9 cellular contexts compared by ENCODE assay signal in the genomic region with DNA sequence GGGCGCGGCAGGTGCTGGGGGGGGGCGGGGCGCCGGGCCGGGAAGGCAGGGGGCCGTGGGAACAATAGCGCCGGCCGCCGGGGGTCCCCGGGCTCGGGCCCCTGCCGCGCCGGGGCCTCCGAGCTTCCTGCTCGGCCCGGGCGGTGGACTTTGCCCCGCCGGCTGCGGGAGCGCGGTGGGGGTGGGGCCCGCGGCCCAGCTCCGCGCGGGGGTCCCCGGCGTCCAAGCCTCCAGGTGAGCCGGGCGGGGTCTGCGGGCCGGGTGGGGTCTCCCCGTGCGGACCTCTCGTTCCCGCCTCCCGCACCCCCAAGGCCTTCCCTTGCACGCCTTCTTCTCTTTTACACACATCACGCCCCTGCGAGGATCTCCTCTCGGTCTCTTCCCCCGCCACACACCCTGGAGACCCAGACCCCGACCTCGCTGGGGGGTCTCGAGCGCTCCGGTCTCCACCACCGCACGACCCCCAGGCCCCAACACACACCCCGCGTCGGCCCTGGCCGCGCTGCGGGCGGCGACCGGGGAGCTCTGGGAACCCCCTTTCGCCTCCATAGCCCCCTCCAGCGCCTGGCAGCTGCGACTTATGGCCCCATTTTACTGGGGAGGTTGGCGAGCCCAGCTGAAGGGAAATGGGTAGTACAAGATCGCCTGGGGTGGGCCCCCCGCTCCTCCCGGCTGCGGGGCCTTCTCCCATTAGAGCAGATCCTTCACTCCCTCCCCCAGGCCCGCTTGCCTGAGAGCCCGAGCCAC. TPM values are rescaled to one million over a fixed set of nuclear protein-coding genes. Genes with fewer than 3 reads are reported as not detected.
DNase-seq lines count a peak whose midpoint lies in the region; ATAC-seq and TF ChIP-seq lines count a peak whose summit lies in the region.
"Had no signal": no experiment of that assay in that cellular context is flagged by ENCODE, and none has a peak within 500 bp of the region (broad histone marks: within the 10 kb centered on the region; RNA-seq: fewer than 3 reads in every experiment).

No MANE protein-coding gene starts in this region.

- H3K9ac ChIP-seq in HUES6 (ENCODE audit: low read length), result peak overlapping the region; percentile 55
- peak overlapping the region; percentile 57 to 66 for H3K9ac ChIP-seq in duodenal mucosa (ENCODE audit: low read depth in 1 of 2, low read length in 2 of 2)

- H3K4me3 ChIP-seq in DOHH2 (ENCODE audit: low read length) (peak overlapping the region; percentile 53), HUES6 (ENCODE audit: low read depth, low read length) (peak overlapping the region; percentile 68), duodenal mucosa (ENCODE audit: low read depth in 1 of 2, low read length in 2 of 2) (peak overlapping the region; percentile 71), neuron (ENCODE audit: low read length) (peak overlapping the region; percentile 56)

- ATAC-seq in sciatic nerve, result no peak
- no peak for ATAC-seq in HG02938 (IDR thresholded peaks at IDR 0.05; ENCODE audit: unreplicated experiment)

- H3K9me3 ChIP-seq in DOHH2 (ENCODE audit: control insufficient read depth, insufficient read depth, low read length), result no peaks in the 10 kb centered on the region
- H3K9me3 ChIP-seq in HUES6 (ENCODE audit: control insufficient read depth, insufficient read depth, low read depth, low read length), result no peaks in the 10 kb centered on the region
- no peaks in the 10 kb centered on the region for H3K9me3 ChIP-seq in duodenal mucosa (ENCODE audit: control insufficient read depth in 1 of 2, low read length in 2 of 2)
- H3K9me3 ChIP-seq in neuron (ENCODE audit: low read length), result no peaks in the 10 kb centered on the region

- H3K36me3 ChIP-seq in DOHH2 (ENCODE audit: control insufficient read depth, low read length) (no peaks in the 10 kb centered on the region), HUES6 (ENCODE audit: control insufficient read depth, insufficient read depth, low read length) (no peaks in the 10 kb centered on the region), duodenal mucosa (ENCODE audit: control insufficient read depth in 1 of 2, insufficient read depth in 2 of 2, low read length in 2 of 2) (no peaks in the 10 kb centered on the region), neuron (ENCODE audit: insufficient read depth, low read length) (no peaks in the 10 kb centered on the region)

- intact Hi-C loops in sciatic nerve (cut with DNase I), result no loop called here

- H3K27ac ChIP-seq in DOHH2 (ENCODE audit: low read depth, low read length) (no peak overlapping the region), HUES6 (ENCODE audit: low read depth, low read length) (no peak overlapping the region), duodenal mucosa (ENCODE audit: low read depth, low read length) (no peak overlapping the region)

- DNase-seq in dermis blood vessel endothelial cell (no peak), DMS79 (lab: John Stamatoyannopoulos, UW) (no peak), sciatic nerve (ENCODE audit: low spot score) (no peak)

- no peak overlapping the region for H2AFZ ChIP-seq in neuron (ENCODE audit: low read depth, low read length)

- H3K27me3 ChIP-seq in DOHH2 (ENCODE audit: control insufficient read depth, low read length), result peaks cover 17% of the 10 kb centered on the region
- H3K27me3 ChIP-seq in HUES6 (ENCODE audit: control insufficient read depth, insufficient read depth, low read length), result peaks cover 40% of the 10 kb centered on the region
- H3K27me3 ChIP-seq in duodenal mucosa (ENCODE audit: control insufficient read depth in 1 of 2, insufficient read depth in 2 of 2, low read length in 2 of 2), result peaks cover 3% of the 10 kb centered on the region in 2 donors
- peaks cover 3% of the 10 kb centered on the region for H3K27me3 ChIP-seq in neuron (ENCODE audit: insufficient read depth, low read length)

- no peak for TF ChIP-seq CTCF in DOHH2 (IDR thresholded peaks at IDR 0.05; ENCODE audit: low read depth, low read length, poor library complexity, severe bottlenecking)

- no peaks in the 10 kb centered on the region for H3K79me2 ChIP-seq in DOHH2 (ENCODE audit: control insufficient read depth, low read length)

- H3K4me2 ChIP-seq in DOHH2 (ENCODE audit: low read length), result peak overlapping the region; percentile 72

- H3K9me2 ChIP-seq in DOHH2 (replicated peaks; ENCODE audit: control insufficient read depth, low read length), result no peaks in the 10 kb centered on the region

- H3F3A ChIP-seq in DOHH2 (ENCODE audit: control insufficient read depth, insufficient read depth), result no peaks in the 10 kb centered on the region

- H3K4me1 ChIP-seq in DOHH2 (ENCODE audit: control insufficient read depth, low read length) (peaks cover 6% of the 10 kb centered on the region), HUES6 (ENCODE audit: control insufficient read depth, insufficient read depth, low read length) (peaks cover 10% of the 10 kb centered on the region; the same call in 1 of the 2 replicates), duodenal mucosa (ENCODE audit: control insufficient read depth in 1 of 2, insufficient read depth in 2 of 2, low read length in 2 of 2) (peaks cover 4 to 8% of the 10 kb centered on the region in 2 donors), neuron (ENCODE audit: insufficient read depth, low read length) (peaks cover 3% of the 10 kb centered on the region)

- H4K20me1 ChIP-seq in DOHH2 (ENCODE audit: control insufficient read depth, insufficient read depth, low read depth, low read length), result no peaks in the 10 kb centered on the region

RNA-seq across cellular contexts. Expression of a gene that starts 0.7 kb away (rescaled TPM):
- total RNA-seq in dermis blood vessel endothelial cell (under 0.01 and 0.19 TPM in 2 replicates), sciatic nerve (not detected)
- total RNA-seq: myocyte had no signal

RNA-seq across cellular contexts. Expression of a gene that starts 33.0 kb away (rescaled TPM):
- total RNA-seq in dermis blood vessel endothelial cell (25.2 and 52.9 TPM in 2 replicates), sciatic nerve (34.0 TPM)

RNA-seq across cellular contexts. Expression of a gene that starts 33.2 kb away (rescaled TPM):
- total RNA-seq in dermis blood vessel endothelial cell, result 12.7 and 24.7 TPM in 2 replicates
- 95.1 TPM for total RNA-seq in sciatic nerve

RNA-seq across cellular contexts. Expression of a gene that starts 37.2 kb away (rescaled TPM):
- total RNA-seq in dermis blood vessel endothelial cell, result not detected in 2 replicates
- not detected for total RNA-seq in sciatic nerve
- total RNA-seq: myocyte had no signal

RNA-seq across cellular contexts. Expression of a gene that starts 40.5 kb away (rescaled TPM):
- total RNA-seq in dermis blood vessel endothelial cell, result 30.8 and 67.1 TPM in 2 replicates
- total RNA-seq in sciatic nerve, result 30.1 TPM
- total RNA-seq: myocyte had no signal
